15 cellular contexts compared by ENCODE assay signal in genomic region chr11:117919326-117920275, GRCh38. TPM values are rescaled to one million over a fixed set of nuclear protein-coding genes. Genes with fewer than 3 reads are reported as not detected.
DNase-seq lines count a peak whose midpoint lies in the region; ATAC-seq and TF ChIP-seq lines count a peak whose summit lies in the region.
"Had no signal": no experiment of that assay in that cellular context is flagged by ENCODE, and none has a peak within 500 bp of the region (broad histone marks: within the 10 kb centered on the region; RNA-seq: fewer than 3 reads in every experiment).

No MANE protein-coding gene starts in this region.

- H3K4me3 Mint-ChIP-seq in endodermal cell (no peak overlapping the region), osteocyte (ENCODE audit: unreplicated experiment) (no peak overlapping the region)
- peak overlapping the region; percentile 8 to 57 for H3K4me3 Mint-ChIP-seq in stimulated activated naive B cell treated with anti-CD40 and anti-IgM and Interleukin-4, amounts not matched to agents 10 μg/mL and 1 μg/mL and 100 μg/mL, for 72 hours
- H3K4me3 Mint-ChIP-seq: brain had no signal

- H3K9me2 ChIP-seq in PC-3 (replicated peaks; ENCODE audit: low read length): no peaks in the 10 kb centered on the region
- H3K9me2 ChIP-seq: SK-N-SH had no signal

- CTCF ChIA-PET in PC-3 (lab: Charles Lee): no interaction called here

- H4K20me1 ChIP-seq in PC-3 (ENCODE audit: low read length): no peaks in the 10 kb centered on the region

- H3K27ac Mint-ChIP-seq in activated naive CD4-positive, alpha-beta T cell treated with anti-CD3 and anti-CD28 coated beads, Interleukin-2, amount 50 U/mL, for 72 hours: peak overlapping the region in 1 of 2 donors; percentile 50
- no peak overlapping the region for H3K27ac Mint-ChIP-seq in endodermal cell
- H3K27ac Mint-ChIP-seq in stimulated activated naive B cell treated with anti-CD40 and anti-IgM and Interleukin-4, amounts not matched to agents 10 μg/mL and 1 μg/mL and 100 μg/mL, for 72 hours: peak overlapping the region; percentile 93
- no peak overlapping the region for H3K27ac Mint-ChIP-seq in osteocyte (ENCODE audit: unreplicated experiment)
- H3K27ac Mint-ChIP-seq: brain had no signal

- H3K27me3 ChIP-seq in PC-3 (ENCODE audit: low read length) (peaks cover 65% of the 10 kb centered on the region), endodermal cell (ENCODE audit: control insufficient read depth, insufficient read depth, low read length, poor library complexity, severe bottlenecking) (peaks cover 4% of the 10 kb centered on the region)
- H3K27me3 ChIP-seq: BE2C had no signal

- intact Hi-C loops in PC-3 (cut with micrococcal nuclease): no loop called here

- ATAC-seq in activated naive CD4-positive, alpha-beta T cell treated with anti-CD3 and anti-CD28 coated beads, Interleukin-2, amount 50 U/mL, for 72 hours: peak; percentile 92 to 97
- ATAC-seq in PC-3: no peak
- ATAC-seq in stimulated activated naive B cell treated with anti-CD40 and anti-IgM and Interleukin-4, amounts not matched to agents 10 μg/mL and 1 μg/mL and 100 μg/mL, for 72 hours (replicated peaks): peak; percentile 93

- no peak overlapping the region for H2AFZ ChIP-seq in PC-3 (ENCODE audit: low read length)

- H3K4me2 ChIP-seq in PC-3 (ENCODE audit: low read length): no peak overlapping the region
- H3K4me2 ChIP-seq: SK-N-SH had no signal

- no peak overlapping the region for H3K4me3 ChIP-seq in PC-3 (ENCODE audit: low read length)
- H3K4me3 ChIP-seq in endodermal cell (ENCODE audit: low read length): no peak overlapping the region

- H3K79me2 ChIP-seq in PC-3 (ENCODE audit: low read length): no peaks in the 10 kb centered on the region

- H3K27ac ChIP-seq in PC-3 (ENCODE audit: low read length) (no peak overlapping the region), endodermal cell (ENCODE audit: low read depth, low read length) (no peak overlapping the region)

- H3K9ac ChIP-seq in PC-3 (ENCODE audit: low read length): no peak overlapping the region
- no peak overlapping the region for H3K9ac ChIP-seq in endodermal cell (ENCODE audit: extremely low read depth, low read length, poor library complexity, severe bottlenecking)
- H3K9ac ChIP-seq: SK-N-SH had no signal

- no peaks in the 10 kb centered on the region for H3K36me3 Mint-ChIP-seq in activated naive CD4-positive, alpha-beta T cell treated with anti-CD3 and anti-CD28 coated beads, Interleukin-2, amount 50 U/mL, for 72 hours
- no peaks in the 10 kb centered on the region for H3K36me3 Mint-ChIP-seq in endodermal cell (ENCODE audit: low read depth)
- peaks cover 0 to 3% of the 10 kb centered on the region in 2 donors for H3K36me3 Mint-ChIP-seq in stimulated activated naive B cell treated with anti-CD40 and anti-IgM and Interleukin-4, amounts not matched to agents 10 μg/mL and 1 μg/mL and 100 μg/mL, for 72 hours
- H3K36me3 Mint-ChIP-seq in osteocyte (ENCODE audit: unreplicated experiment): no peaks in the 10 kb centered on the region
- H3K36me3 Mint-ChIP-seq: brain had no signal

- TF ChIP-seq CTCF in PC-3 (conservative IDR thresholded peaks at IDR 0.05; ENCODE audit: low read depth, low read length) (no peak), endodermal cell (conservative IDR thresholded peaks at IDR 0.05) (no peak), osteocyte (IDR thresholded peaks at IDR 0.05) (no peak)

- H3K4me1 ChIP-seq in PC-3 (ENCODE audit: insufficient read depth, low read length) (no peaks in the 10 kb centered on the region), endodermal cell (ENCODE audit: control insufficient read depth, insufficient read depth, low read length) (no peaks in the 10 kb centered on the region)
- H3K4me1 ChIP-seq: BE2C had no signal

- H3K9me3 Mint-ChIP-seq in activated naive CD4-positive, alpha-beta T cell treated with anti-CD3 and anti-CD28 coated beads, Interleukin-2, amount 50 U/mL, for 72 hours: no peaks in the 10 kb centered on the region
- H3K9me3 Mint-ChIP-seq in endodermal cell (no peaks in the 10 kb centered on the region), osteocyte (ENCODE audit: unreplicated experiment) (no peaks in the 10 kb centered on the region)
- no peaks in the 10 kb centered on the region for H3K9me3 Mint-ChIP-seq in stimulated activated naive B cell treated with anti-CD40 and anti-IgM and Interleukin-4, amounts not matched to agents 10 μg/mL and 1 μg/mL and 100 μg/mL, for 72 hours

- no TSS peak for BruUV-seq in PC-3 (replicated peaks; lab: Mats Ljungman, UMichigan)

- peak in 1 of 2 donors; percentile 55 for DNase-seq in activated naive CD4-positive, alpha-beta T cell treated with anti-CD3 and anti-CD28 coated beads, Interleukin-2, amount 50 U/mL, for 72 hours (ENCODE audit: low spot score in 2 of 2)
- DNase-seq in activated naive CD4-positive, alpha-beta T cell treated with Interleukin-2 at 50 U/mL for 16 hours: no peak
- DNase-seq in PC-3: peak; percentile 35
- DNase-seq in endodermal cell: peak; percentile 43
- DNase-seq in stimulated activated naive B cell treated with anti-CD40 and anti-IgM and Interleukin-4, amounts not matched to agents 10 μg/mL and 1 μg/mL and 100 μg/mL, for 72 hours: peak; percentile 38
- DNase-seq in AML-193 (lab: John Stamatoyannopoulos, UW): no peak
- DNase-seq in DMS 273 (lab: John Stamatoyannopoulos, UW; ENCODE audit: unreplicated experiment): no peak
- no peak for DNase-seq in osteocyte (ENCODE audit: extremely low spot score, unreplicated experiment)
- DNase-seq: BE2C, GDM1, hippocampal formation, NCI-H1417 treated with DMSO at 0.1 percent for 48 hours, NCI-H69, SK-N-SH had no signal

- POLR2A ChIA-PET in PC-3 (lab: Charles Lee; ENCODE audit: unreplicated experiment): no interaction called here

- H3K9me3 ChIP-seq in PC-3 (ENCODE audit: low read length) (no peaks in the 10 kb centered on the region), endodermal cell (ENCODE audit: control insufficient read depth, low read length) (no peaks in the 10 kb centered on the region)
- H3K9me3 ChIP-seq: BE2C, SK-N-SH had no signal

- H3K4me1 Mint-ChIP-seq in endodermal cell: peaks cover 11% of the 10 kb centered on the region
- peaks cover 17 to 24% of the 10 kb centered on the region in 2 donors for H3K4me1 Mint-ChIP-seq in stimulated activated naive B cell treated with anti-CD40 and anti-IgM and Interleukin-4, amounts not matched to agents 10 μg/mL and 1 μg/mL and 100 μg/mL, for 72 hours
- H3K4me1 Mint-ChIP-seq in osteocyte (ENCODE audit: unreplicated experiment): no peaks in the 10 kb centered on the region

- no peaks in the 10 kb centered on the region for H3F3A ChIP-seq in PC-3 (ENCODE audit: low read length, unreplicated experiment)

- H3K27me3 Mint-ChIP-seq in endodermal cell (ENCODE audit: insufficient read depth) (no peaks in the 10 kb centered on the region), osteocyte (ENCODE audit: unreplicated experiment) (peaks cover 14% of the 10 kb centered on the region)
- peaks cover 0 to 6% of the 10 kb centered on the region in 2 donors for H3K27me3 Mint-ChIP-seq in stimulated activated naive B cell treated with anti-CD40 and anti-IgM and Interleukin-4, amounts not matched to agents 10 μg/mL and 1 μg/mL and 100 μg/mL, for 72 hours

- H3K36me3 ChIP-seq in PC-3 (ENCODE audit: low read depth, low read length): no peaks in the 10 kb centered on the region
- H3K36me3 ChIP-seq in endodermal cell (ENCODE audit: control insufficient read depth, insufficient read depth, low read length): no peaks in the 10 kb centered on the region
- H3K36me3 ChIP-seq: BE2C had no signal

- WGBS in endodermal cell (ENCODE audit: insufficient coverage in 1 of 2, insufficient read length in 1 of 2), 2 experiments: 88 to 91% methylated on average over 6 to 11 of the region's 11 CpGs

RNA-seq across cellular contexts. Expression of gene TMPRSS13, which starts 9.6 kb away (rescaled TPM):
- total RNA-seq in activated naive CD4-positive, alpha-beta T cell treated with anti-CD3 and anti-CD28 coated beads, Interleukin-2, amount 50 U/mL, for 72 hours: 1 to 10 TPM in 1 of 2 donors, under 1 TPM in 1; 0.39 to 1.8 TPM
- total RNA-seq in PC-3 (2014; rRNA removed) (2.2 and 2.9 TPM in 2 replicates), endodermal cell (1 to 10 TPM; 2.5 to 6.4 TPM), osteocyte (not detected in 2 replicates)
- 0.61 TPM for polyA plus RNA-seq in endodermal cell (2013, experiment 1 of 2)
- 0.46 TPM for polyA plus RNA-seq in endodermal cell (2013, experiment 2 of 2)
- polyA plus RNA-seq: SK-N-SH had no signal

RNA-seq across cellular contexts. Expression of gene FXYD6, which starts 43.1 kb away (rescaled TPM):
- under 1 TPM in 1 of 2 donors, not detected in 1; 0.31 TPM for total RNA-seq in activated naive CD4-positive, alpha-beta T cell treated with anti-CD3 and anti-CD28 coated beads, Interleukin-2, amount 50 U/mL, for 72 hours
- total RNA-seq in PC-3 (2014; rRNA removed) (not detected in 2 replicates), endodermal cell (10 to 100 TPM; 54.1 to 61.8 TPM), osteocyte (0.99 and 1.7 TPM in 2 replicates)
- polyA plus RNA-seq in endodermal cell (2013, experiment 1 of 2): 197 TPM
- 184 TPM for polyA plus RNA-seq in endodermal cell (2013, experiment 2 of 2)

Comparison
In these comparisons a context has a peak if more than half of its experiments do, and no peak if none do; other contexts are left out.
1. DNase-seq: peak in PC-3 (single experiment), endodermal cell (single experiment) and stimulated activated naive B cell treated with anti-CD40 and anti-IgM and Interleukin-4, amounts not matched to agents 10 μg/mL and 1 μg/mL and 100 μg/mL, for 72 hours (single experiment); none in activated naive CD4-positive, alpha-beta T cell treated with Interleukin-2 at 50 U/mL for 16 hours (single experiment), AML-193 (0 of 2), DMS 273 (single experiment) and osteocyte (single experiment).
2. H3K4me3 Mint-ChIP-seq: peak in stimulated activated naive B cell treated with anti-CD40 and anti-IgM and Interleukin-4, amounts not matched to agents 10 μg/mL and 1 μg/mL and 100 μg/mL, for 72 hours (2 of 2); none in endodermal cell (single experiment) and osteocyte (single experiment).
3. RNA of gene FXYD6, which starts 43.1 kb away (total RNA-seq): 54.1 to 61.8 TPM in endodermal cell; 0.99 to 1.7 TPM in osteocyte, 0.31 TPM in activated naive CD4-positive, alpha-beta T cell treated with anti-CD3 and anti-CD28 coated beads, Interleukin-2, amount 50 U/mL, for 72 hours and not detected in PC-3; every median in the first group is over 10 times any median in the second.